ENCODE assay signal across 9 cellular contexts in the genomic region with DNA sequence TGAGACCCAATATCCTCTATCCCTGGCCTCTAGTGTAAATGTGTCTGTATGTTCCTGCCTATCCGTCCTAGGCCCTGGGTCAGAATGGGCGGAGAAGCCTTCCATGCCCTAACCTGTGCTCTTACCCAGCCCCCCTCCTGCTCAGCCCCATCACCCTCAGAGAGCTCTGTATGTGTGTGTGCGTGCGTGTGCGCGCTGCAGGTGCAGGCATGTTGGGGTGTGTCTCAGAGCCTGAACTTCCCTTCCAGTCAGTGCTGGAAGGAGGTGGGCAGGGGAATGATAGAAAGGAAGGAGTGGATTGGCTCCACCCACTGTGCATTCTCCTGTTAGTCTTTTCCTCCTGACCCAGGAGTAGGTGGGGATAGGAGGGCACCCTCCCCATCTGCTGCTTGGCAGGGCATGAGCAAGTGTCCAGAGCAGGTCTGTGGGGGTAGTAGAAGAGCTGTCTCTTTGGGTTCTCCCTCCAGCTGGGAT. TPM values are rescaled to one million over a fixed set of nuclear protein-coding genes. Genes with fewer than 3 reads are reported as not detected.
DNase-seq lines count a peak whose midpoint lies in the region; ATAC-seq and TF ChIP-seq lines count a peak whose summit lies in the region.
"Had no signal": no experiment of that assay in that cellular context is flagged by ENCODE, and none has a peak within 500 bp of the region (broad histone marks: within the 10 kb centered on the region; RNA-seq: fewer than 3 reads in every experiment).

No MANE protein-coding gene starts in this region.

- no peaks in the 10 kb centered on the region for H3K9me3 Mint-ChIP-seq in WTC11

- POLR2A ChIA-PET in WTC11 (lab: Charles Lee) = no interaction called here

- ATAC-seq in WTC11 (no peak), GM18858 (IDR thresholded peaks at IDR 0.05; ENCODE audit: unreplicated experiment) (no peak)

- no peaks in the 10 kb centered on the region for H3K27me3 Mint-ChIP-seq in WTC11 (ENCODE audit: low read depth)

- TF ChIP-seq CTCF in WTC11 (IDR thresholded peaks at IDR 0.05) = no peak

- H3K27ac Mint-ChIP-seq in WTC11 = peak overlapping the region; percentile 85

- no peak overlapping the region for H3K4me3 Mint-ChIP-seq in WTC11

- DNase-seq in ACHN (peak; percentile 49), H4 (ENCODE audit: low spot score) (peak; percentile 13), WTC11 (ENCODE audit: low spot score) (no peak), kidney glomerular epithelial cell (lab: John Stamatoyannopoulos, UW) (peak; percentile 13), NCI-H774 (lab: John Stamatoyannopoulos, UW) (no peak), LoVo (ENCODE audit: low spot score) (no peak)
- no peak for DNase-seq in effector CD8-positive, alpha-beta T cell (lab: John Stamatoyannopoulos, UW)
- DNase-seq: central memory CD4-positive, alpha-beta T cell had no signal

- in situ Hi-C loops in ACHN (cut with HindIII; ENCODE audit: low pct_ligation_motif_present, low pct_unique_long_range_greater_than_20kb, low sequenced_read_pairs) = no loop called here

- peaks cover 38% of the 10 kb centered on the region for H3K36me3 Mint-ChIP-seq in WTC11

- CTCF ChIA-PET in WTC11 (lab: Charles Lee) = interaction anchor here (0.7 to 6.5 kb wide), 4 partner anchors 15 to 95 kb away, joined by 3 to 46 read pairs (median 6); partner anchors contain the start of gene STAT6

- H3K4me1 Mint-ChIP-seq in WTC11 = peaks cover 25% of the 10 kb centered on the region

TF ChIP-seq in WTC11, 78 proteins besides CTCF, POLR2A, EP300 and RAD21 (continues in another document):
- TF ChIP-seq EMX1 (CRISPR knock-in tag; IDR thresholded peaks at IDR 0.05) (no peak), ELF4 (CRISPR knock-in tag; IDR thresholded peaks at IDR 0.05; ENCODE audit: low read depth) (no peak), FOXJ3 (CRISPR knock-in tag; IDR thresholded peaks at IDR 0.05; ENCODE audit: borderline replicate concordance) (no peak), ZNF317 (CRISPR knock-in tag; IDR thresholded peaks at IDR 0.05; ENCODE audit: borderline replicate concordance, low read depth) (no peak), ARID4B (CRISPR knock-in tag; IDR thresholded peaks at IDR 0.05; ENCODE audit: borderline replicate concordance) (no peak), SP1 (CRISPR knock-in tag; conservative IDR thresholded peaks at IDR 0.05) (no peak), ZNF512 (CRISPR knock-in tag; IDR thresholded peaks at IDR 0.05; ENCODE audit: borderline replicate concordance) (no peak), NFATC4 (CRISPR knock-in tag; IDR thresholded peaks at IDR 0.05) (no peak), ZNF416 (CRISPR knock-in tag; IDR thresholded peaks at IDR 0.05) (no peak), CREB1 (CRISPR knock-in tag; IDR thresholded peaks at IDR 0.05) (no peak), TCF7 (CRISPR knock-in tag; IDR thresholded peaks at IDR 0.05; ENCODE audit: low read depth) (no peak)
- TF ChIP-seq, protein P1, sequence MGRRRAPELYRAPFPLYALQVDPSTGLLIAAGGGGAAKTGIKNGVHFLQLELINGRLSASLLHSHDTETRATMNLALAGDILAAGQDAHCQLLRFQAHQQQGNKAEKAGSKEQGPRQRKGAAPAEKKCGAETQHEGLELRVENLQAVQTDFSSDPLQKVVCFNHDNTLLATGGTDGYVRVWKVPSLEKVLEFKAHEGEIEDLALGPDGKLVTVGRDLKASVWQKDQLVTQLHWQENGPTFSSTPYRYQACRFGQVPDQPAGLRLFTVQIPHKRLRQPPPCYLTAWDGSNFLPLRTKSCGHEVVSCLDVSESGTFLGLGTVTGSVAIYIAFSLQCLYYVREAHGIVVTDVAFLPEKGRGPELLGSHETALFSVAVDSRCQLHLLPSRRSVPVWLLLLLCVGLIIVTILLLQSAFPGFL (CRISPR knock-in tag; IDR thresholded peaks at IDR 0.05; ENCODE audit: borderline replicate concordance) = no peak
- TF ChIP-seq, protein P2, sequence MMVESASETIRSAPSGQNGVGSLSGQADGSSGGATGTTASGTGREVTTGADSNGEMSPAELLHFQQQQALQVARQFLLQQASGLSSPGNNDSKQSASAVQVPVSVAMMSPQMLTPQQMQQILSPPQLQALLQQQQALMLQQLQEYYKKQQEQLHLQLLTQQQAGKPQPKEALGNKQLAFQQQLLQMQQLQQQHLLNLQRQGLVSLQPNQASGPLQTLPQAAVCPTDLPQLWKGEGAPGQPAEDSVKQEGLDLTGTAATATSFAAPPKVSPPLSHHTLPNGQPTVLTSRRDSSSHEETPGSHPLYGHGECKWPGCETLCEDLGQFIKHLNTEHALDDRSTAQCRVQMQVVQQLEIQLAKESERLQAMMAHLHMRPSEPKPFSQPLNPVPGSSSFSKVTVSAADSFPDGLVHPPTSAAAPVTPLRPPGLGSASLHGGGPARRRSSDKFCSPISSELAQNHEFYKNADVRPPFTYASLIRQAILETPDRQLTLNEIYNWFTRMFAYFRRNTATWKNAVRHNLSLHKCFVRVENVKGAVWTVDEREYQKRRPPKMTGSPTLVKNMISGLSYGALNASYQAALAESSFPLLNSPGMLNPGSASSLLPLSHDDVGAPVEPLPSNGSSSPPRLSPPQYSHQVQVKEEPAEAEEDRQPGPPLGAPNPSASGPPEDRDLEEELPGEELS (CRISPR knock-in tag; IDR thresholded peaks at IDR 0.05) = no peak

RNA-seq across cellular contexts. Expression of gene NAB2, which starts 7.2 kb away (rescaled TPM):
- 16.5 and 20.2 TPM in 2 replicates for total RNA-seq in H4 (2014; rRNA removed; shearing (Covaris generic))
- total RNA-seq in WTC11 (2021) = 16.5 to 20.5 TPM (median 17.2 TPM) in 3 replicates

RNA-seq across cellular contexts. Expression of gene STAT6, which starts 15.0 kb away (rescaled TPM):
- 9.3 and 17.9 TPM in 2 replicates for total RNA-seq in H4 (2014; rRNA removed; shearing (Covaris generic))
- total RNA-seq in WTC11 (2021) = 47.0 to 50.0 TPM (median 48.9 TPM) in 3 replicates

RNA-seq across cellular contexts. Expression of gene NEMP1, which starts 17.5 kb away (rescaled TPM):
- 10.5 and 18.0 TPM in 2 replicates for total RNA-seq in H4 (2014; rRNA removed; shearing (Covaris generic))
- 38.3 to 41.9 TPM (median 39.6 TPM) in 3 replicates for total RNA-seq in WTC11 (2021)

RNA-seq across cellular contexts. Expression of gene LRP1, which starts 32.1 kb away (rescaled TPM):
- total RNA-seq in H4 (2014; rRNA removed; shearing (Covaris generic)) = 5.8 and 6.5 TPM in 2 replicates
- total RNA-seq in WTC11 (2021) = 107 to 120 TPM (median 112 TPM) in 3 replicates

RNA-seq across cellular contexts. Expression of gene MYO1A, which starts 46.2 kb away (rescaled TPM):
- not detected in 2 replicates for total RNA-seq in H4 (2014; rRNA removed; shearing (Covaris generic))
- 0.32 to 0.87 TPM (median 0.71 TPM) in 3 replicates for total RNA-seq in WTC11 (2021)

Comparison
In these comparisons a context has a peak if more than half of its experiments do, and no peak if none do; other contexts are left out.
1. DNase-seq: peak in ACHN (single experiment), H4 (single experiment) and kidney glomerular epithelial cell (single experiment); none in WTC11 (single experiment), effector CD8-positive, alpha-beta T cell (single experiment), NCI-H774 (single experiment) and LoVo (single experiment).